Comparison of ENCODE assay signal across 13 cellular contexts in genomic region chr13:42378383-42378780, GRCh38.
DNase-seq lines count a peak whose midpoint lies in the region; ATAC-seq, FAIRE-seq and TF ChIP-seq lines count a peak whose summit lies in the region.
"Had no signal": no experiment of that assay in that cellular context is flagged by ENCODE, and none has a peak within 500 bp of the region (broad histone marks: within the 10 kb centered on the region; RNA-seq: fewer than 3 reads in every experiment).

No MANE protein-coding gene starts in this region.

- TF ChIP-seq CTCF in testis (IDR thresholded peaks at IDR 0.05), result no peak
- TF ChIP-seq CTCF in ascending aorta (IDR thresholded peaks at IDR 0.05), result no peak

- peaks cover 66% of the 10 kb centered on the region for H3K4me1 Mint-ChIP-seq in activated CD4-positive, alpha-beta memory T cell treated with anti-CD3 and anti-CD28 coated beads, Interleukin-2, amount 10 ng/mL, durations not matched to agents 7 days and 5 days

- peak overlapping the region; percentile 90 for H3K27ac Mint-ChIP-seq in activated CD4-positive, alpha-beta memory T cell treated with anti-CD3 and anti-CD28 coated beads, Interleukin-2, amount 10 ng/mL, durations not matched to agents 7 days and 5 days

- FAIRE-seq in frontal cortex (lab: Jason Lieb, UNC), result no peak

- H3K27ac ChIP-seq in BLaER1, result peak overlapping the region; percentile 93
- no peak overlapping the region for H3K27ac ChIP-seq in testis
- H3K27ac ChIP-seq in ascending aorta, result no peak overlapping the region
- H3K27ac ChIP-seq: epithelial cell of prostate, thoracic aorta had no signal

- peaks cover 15% of the 10 kb centered on the region for H3K9me3 Mint-ChIP-seq in activated CD4-positive, alpha-beta memory T cell treated with anti-CD3 and anti-CD28 coated beads, Interleukin-2, amount 10 ng/mL, durations not matched to agents 7 days and 5 days

- H3K36me3 ChIP-seq in BLaER1 (no peaks in the 10 kb centered on the region), testis (ENCODE audit: low read depth, missing control alignments) (no peaks in the 10 kb centered on the region), ascending aorta (no peaks in the 10 kb centered on the region)
- H3K36me3 ChIP-seq: BE2C, thoracic aorta had no signal

- no peaks in the 10 kb centered on the region for H3K27me3 Mint-ChIP-seq in activated CD4-positive, alpha-beta memory T cell treated with anti-CD3 and anti-CD28 coated beads, Interleukin-2, amount 10 ng/mL, durations not matched to agents 7 days and 5 days

- no peaks in the 10 kb centered on the region for H3K27me3 ChIP-seq in BLaER1
- H3K27me3 ChIP-seq in testis, result no peaks in the 10 kb centered on the region
- H3K27me3 ChIP-seq in ascending aorta, result no peaks in the 10 kb centered on the region
- H3K27me3 ChIP-seq: BE2C had no signal

- peak overlapping the region; percentile 92 for H3K4me2 ChIP-seq in BLaER1

- H3K4me3 Mint-ChIP-seq in activated CD4-positive, alpha-beta memory T cell treated with anti-CD3 and anti-CD28 coated beads, Interleukin-2, amount 10 ng/mL, durations not matched to agents 7 days and 5 days, result no peak overlapping the region

- no peak for DNase-seq in activated CD4-positive, alpha-beta memory T cell treated with anti-CD3 and anti-CD28 coated beads, Interleukin-2, amount 10 ng/mL, durations not matched to agents 7 days and 5 days
- no peak for DNase-seq in testis
- no peak for DNase-seq in ascending aorta (ENCODE audit: low spot score in 2 of 2)
- DNase-seq in frontal cortex (ENCODE audit: low spot score in 2 of 2), result no peak
- DNase-seq: amniotic stem cell, BE2C, NCI-H1092 treated with DMSO at 0.1 percent for 48 hours had no signal

- TF ChIP-seq POLR2A in testis (IDR thresholded peaks at IDR 0.05), result no peak

- CTCF ChIA-PET in activated CD4-positive, alpha-beta memory T cell treated with anti-CD3 and anti-CD28 coated beads, Interleukin-2, amount 10 ng/mL, durations not matched to agents 7 days and 5 days (lab: Charles Lee), result interaction anchor here (1.5 kb wide), 1 partner anchor 14 kb away, joined by 3 read pairs; no protein-coding TSS in a partner anchor

- no peaks in the 10 kb centered on the region for H4K20me1 ChIP-seq in BLaER1

- peaks cover 27% of the 10 kb centered on the region for H3K9me3 ChIP-seq in BLaER1
- H3K9me3 ChIP-seq in testis, result no peaks in the 10 kb centered on the region
- H3K9me3 ChIP-seq in ascending aorta, result no peaks in the 10 kb centered on the region
- H3K9me3 ChIP-seq: thoracic aorta had no signal

- H3K36me3 Mint-ChIP-seq in activated CD4-positive, alpha-beta memory T cell treated with anti-CD3 and anti-CD28 coated beads, Interleukin-2, amount 10 ng/mL, durations not matched to agents 7 days and 5 days (ENCODE audit: low read depth), result peaks cover 20% of the 10 kb centered on the region

- 82% methylated on average over 3 of the region's 3 CpGs for WGBS in testis, 2 donors

- intact Hi-C loops in testis (cut with DNase I; ENCODE audit: low total_unique reads) (no loop called here), ascending aorta (cut with DNase I) (no loop called here)

- POLR2A ChIA-PET in activated CD4-positive, alpha-beta memory T cell treated with anti-CD3 and anti-CD28 coated beads, Interleukin-2, amount 10 ng/mL, durations not matched to agents 7 days and 5 days (lab: Charles Lee), result interaction anchor here (0.8 to 17.7 kb wide), 11 partner anchors 9 to 614 kb away, joined by 3 to 301 read pairs (median 4); partner anchors contain the start of genes AKAP11 and EPSTI1

- ATAC-seq in GM18873 (IDR thresholded peaks at IDR 0.05; ENCODE audit: low FRiP score, unreplicated experiment) (peak; percentile 25), HG02943 (IDR thresholded peaks at IDR 0.05; ENCODE audit: low read depth, unreplicated experiment) (peak; percentile 34), HG02884 (IDR thresholded peaks at IDR 0.05; ENCODE audit: unreplicated experiment) (no peak)

- H3K4me3 ChIP-seq in BLaER1 (peak overlapping the region; percentile 50; the same call in 1 of the 2 replicates), testis (no peak overlapping the region), ascending aorta (no peak overlapping the region)
- H3K4me3 ChIP-seq: thoracic aorta had no signal

- H3K9ac ChIP-seq in BLaER1, result peak overlapping the region; percentile 70

- H3K4me1 ChIP-seq in BLaER1, result peaks cover 57% of the 10 kb centered on the region
- H3K4me1 ChIP-seq in testis, result no peaks in the 10 kb centered on the region
- no peaks in the 10 kb centered on the region for H3K4me1 ChIP-seq in ascending aorta
- H3K4me1 ChIP-seq: BE2C had no signal
